In genomic region chr2:28624798-28625701, GRCh38 we compare ENCODE assay signal across 8 cellular contexts.
DNase-seq lines count a peak whose midpoint lies in the region; ATAC-seq and TF ChIP-seq lines count a peak whose summit lies in the region.

No MANE protein-coding gene starts in this region.

- peaks cover 5% of the 10 kb centered on the region for H3K36me3 Mint-ChIP-seq in activated naive CD8-positive, alpha-beta T cell treated with anti-CD3 and anti-CD28 coated beads for 36 hours

- TF ChIP-seq CTCF in RWPE1 (conservative IDR thresholded peaks at IDR 0.05; ENCODE audit: low read depth): no peak

- H3K4me1 Mint-ChIP-seq in activated naive CD8-positive, alpha-beta T cell treated with anti-CD3 and anti-CD28 coated beads for 36 hours: peaks cover 79% of the 10 kb centered on the region

- peak overlapping the region; percentile 14 for H3K27ac ChIP-seq in RWPE1

- peak; percentile 55 for ATAC-seq in GM21619 (IDR thresholded peaks at IDR 0.05; ENCODE audit: unreplicated experiment)
- no peak for ATAC-seq in GM21526 (IDR thresholded peaks at IDR 0.05; ENCODE audit: low FRiP score, unreplicated experiment)

- peak overlapping the region; percentile 97 for H3K27ac Mint-ChIP-seq in activated naive CD8-positive, alpha-beta T cell treated with anti-CD3 and anti-CD28 coated beads for 36 hours

- CTCF ChIA-PET in RWPE1 (lab: Yijun Ruan, JAX): interaction anchor here (0.6 kb wide), 1 partner anchor 13 kb away, joined by 5 read pairs; no protein-coding TSS in a partner anchor

- POLR2A ChIA-PET in RWPE1 (lab: Yijun Ruan, JAX; ENCODE audit: low non-redundant PET): no interaction called here

- no peaks in the 10 kb centered on the region for H3K27me3 Mint-ChIP-seq in activated naive CD8-positive, alpha-beta T cell treated with anti-CD3 and anti-CD28 coated beads for 36 hours

- peaks cover 8% of the 10 kb centered on the region for H3K9me3 Mint-ChIP-seq in activated naive CD8-positive, alpha-beta T cell treated with anti-CD3 and anti-CD28 coated beads for 36 hours

- H3K4me3 Mint-ChIP-seq in activated naive CD8-positive, alpha-beta T cell treated with anti-CD3 and anti-CD28 coated beads for 36 hours: peak overlapping the region; percentile 81

- no peak for DNase-seq in RWPE1 (ENCODE audit: low spot score)
- DNase-seq in activated naive CD8-positive, alpha-beta T cell treated with anti-CD3 and anti-CD28 coated beads for 36 hours: peak; percentile 86
- DNase-seq in iris pigment epithelial cell (ENCODE audit: low read depth): peak; percentile 47
- DNase-seq in stimulated activated CD4-positive, alpha-beta T cell treated with anti-CD3 and anti-CD28 coated beads, Interleukin-12 subunit alpha, Interleukin-12 subunit beta, amount 100 ng/mL, for 4 hours: peak; percentile 46
- DNase-seq in erythroblast (lab: John Stamatoyannopoulos, UW): no peak
- no peak for DNase-seq in NCI-H2029 (lab: John Stamatoyannopoulos, UW)

- no peak for TF ChIP-seq POLR2A in erythroblast (IDR thresholded peaks at IDR 0.05; ENCODE audit: low read length)

Comparison
In these comparisons a context has a peak if more than half of its experiments do, and no peak if none do; other contexts are left out.
1. DNase-seq: peak in activated naive CD8-positive, alpha-beta T cell treated with anti-CD3 and anti-CD28 coated beads for 36 hours (single experiment), iris pigment epithelial cell (single experiment) and stimulated activated CD4-positive, alpha-beta T cell treated with anti-CD3 and anti-CD28 coated beads, Interleukin-12 subunit alpha, Interleukin-12 subunit beta, amount 100 ng/mL, for 4 hours (single experiment); none in RWPE1 (single experiment), erythroblast (0 of 2) and NCI-H2029 (single experiment).